ENCODE assay signal across 8 cellular contexts in genomic region chr10:122879339-122880273, GRCh38. TPM values are rescaled to one million over a fixed set of nuclear protein-coding genes. Genes with fewer than 3 reads are reported as not detected.
DNase-seq lines count a peak whose midpoint lies in the region; ATAC-seq, FAIRE-seq and TF ChIP-seq lines count a peak whose summit lies in the region.

TSS of gene FAM24B (minus strand) at chr10:122879581. CDS start at chr10:122850515, 29,066 bp downstream.

- peak; percentile 79; the same call in 1 of the 2 replicates for TF ChIP-seq POLR2A in GM12892 (IDR thresholded peaks at IDR 0.05; ENCODE audit: low read depth, low read length)
- TF ChIP-seq POLR2A in GM12878 (IDR thresholded peaks at IDR 0.05; ENCODE audit: low read depth, low read length), result peak; percentile 75

- TF ChIP-seq EP300 in GM12878 (IDR thresholded peaks at IDR 0.05; ENCODE audit: borderline replicate concordance in 1 of 2, control insufficient read depth in 1 of 2, low read depth in 2 of 2, low read length in 2 of 2), result no peak

- H3K4me1 ChIP-seq in GM12878 (ENCODE audit: control insufficient read depth, insufficient read depth, low read length) (no peaks in the 10 kb centered on the region; the same call in 1 of the 2 replicates), HAP-1 (peaks cover 3% of the 10 kb centered on the region; the same call in 1 of the 2 replicates)

- H3K27me3 ChIP-seq in GM12878 (replicated peaks in 1 of 2; ENCODE audit: control insufficient read depth in 2 of 2, insufficient read depth in 2 of 2, low read length in 1 of 2), result no peaks in the 10 kb centered on the region
- peaks cover 7% of the 10 kb centered on the region; the same call in 1 of the 2 replicates for H3K27me3 ChIP-seq in HAP-1 (ENCODE audit: low read depth)

- peak within 1 kb of the TSS; percentile 59 for H3K27ac ChIP-seq in GM12878 (ENCODE audit: control insufficient read depth, insufficient read depth)
- peak within 1 kb of the TSS in 16 of 21 experiments; percentile 9 to 72 (median 60) for H3K27ac ChIP-seq in skin epidermis

- no peaks in the 10 kb centered on the region; the same call in 2 of the 3 replicates for H3K9me3 ChIP-seq in GM12878 (replicated peaks; ENCODE audit: control insufficient read depth, insufficient read depth, low read length)
- no peaks in the 10 kb centered on the region for H3K9me3 ChIP-seq in HAP-1

- TF ChIP-seq CTCF in GM12878 (IDR thresholded peaks at IDR 0.05 in 2 of 3, conservative IDR thresholded peaks at IDR 0.05 in 1 of 3; ENCODE audit: control insufficient read depth in 2 of 3, extremely low read depth in 1 of 3, insufficient read depth in 1 of 3, low read depth in 3 of 3, low read length in 3 of 3), result no peak

- WGBS in GM12878 (ENCODE audit: insufficient coverage, insufficient replicate concordance, low lambda C conversion rate, missing lambda C conversion rate), result under 1% methylated on average over 80 of the region's 95 CpGs

- BruUV-seq in GM12878 (replicated peaks; lab: Mats Ljungman, UMichigan), result no TSS peak

- peak within 1 kb of the TSS; percentile 71 for H3K9ac ChIP-seq in GM12878 (ENCODE audit: control insufficient read depth, insufficient read depth, low read length)

- no peaks in the 10 kb centered on the region for H3K36me3 ChIP-seq in GM12878 (ENCODE audit: control insufficient read depth in 2 of 2, insufficient read depth in 2 of 2, low read length in 1 of 2)
- no peaks in the 10 kb centered on the region for H3K36me3 ChIP-seq in HAP-1 (replicated peaks)

- RAD21 ChIA-PET in GM12878 (lab: Charles Lee; ENCODE audit: unreplicated experiment), result no interaction called here

- intact Hi-C loops in GM12878 (cut with micrococcal nuclease; ENCODE audit: unreplicated experiment), result loop anchor here (5.0 kb wide), 1 partner anchor 73 kb away; the partner anchor contains the start of gene C10orf88

- in situ Hi-C loops in GM12878 (cut with MboI) (no loop called here), HAP-1 (cut with MboI; ENCODE audit: low sequenced_read_pairs) (no loop called here)

- TF ChIP-seq RAD21 in GM12878 (IDR thresholded peaks at IDR 0.05; ENCODE audit: insufficient read depth, low read depth, low read length), result no peak

- peak within 1 kb of the TSS; percentile 99 for H2AFZ ChIP-seq in GM12878 (ENCODE audit: control insufficient read depth, low read depth, low read length)

- H4K20me1 ChIP-seq in GM12878 (ENCODE audit: control insufficient read depth, insufficient read depth), result no peaks in the 10 kb centered on the region

- SMC1A ChIA-PET in GM12878 (lab: Charles Lee; ENCODE audit: uncharacterized antibody, unreplicated experiment), result no interaction called here

- H3K79me2 ChIP-seq in GM12878 (ENCODE audit: control insufficient read depth, insufficient read depth, low read length), result peaks cover 28% of the 10 kb centered on the region

- ATAC-seq in HG02840 (IDR thresholded peaks at IDR 0.05; ENCODE audit: low FRiP score, unreplicated experiment) (peak; percentile 69), GM12878 (peak; percentile 89)

- DNase-seq in GM12892 (ENCODE audit: insufficient read length) (peak; percentile 68), NCI-H146 treated with DMSO at 0.1 percent for 48 hours (lab: John Stamatoyannopoulos, UW; ENCODE audit: unreplicated experiment) (peak; percentile 95), T-helper 22 cell (ENCODE audit: low read depth) (peak; percentile 91), GM12878 (ENCODE audit: low read depth, low spot score) (peak; percentile 92), iPS DF 4.7 (ENCODE audit: extremely low read depth, low spot score) (peak; percentile 82), HAP-1 (ENCODE audit: low spot score in 2 of 2) (no peak)

- H3K4me2 ChIP-seq in GM12878 (ENCODE audit: control insufficient read depth, insufficient read depth), result peak within 1 kb of the TSS; percentile 51

- POLR2A ChIA-PET in GM12878 (lab: Charles Lee), result no interaction called here

- FAIRE-seq in GM12892 (lab: Jason Lieb, UNC) (peak; percentile 96), GM12878 (lab: Jason Lieb, UNC) (peak; percentile 82)

- CTCF ChIA-PET in GM12878 (lab: Yijun Ruan, JAX), result interaction anchor here (0.6 kb wide), 1 partner anchor 119 kb away, joined by 3 read pairs; no protein-coding TSS in a partner anchor

- H3K4me3 ChIP-seq in GM12878 (peak within 1 kb of the TSS; percentile 82), skin epidermis (peak within 1 kb of the TSS; percentile 37 to 76 (median 58)), HAP-1 (no peak within 1 kb of the TSS)

TF ChIP-seq in GM12878, 131 proteins besides CTCF, POLR2A, EP300 and RAD21 (continues in another document):
- peak; percentile 64; the same call in 1 of the 2 replicates for TF ChIP-seq POLR2AphosphoS5 (IDR thresholded peaks at IDR 0.05; ENCODE audit: low read length)
- no peak for TF ChIP-seq CEBPB (IDR thresholded peaks at IDR 0.05; ENCODE audit: borderline replicate concordance in 1 of 2, low read depth in 2 of 2, low read length in 2 of 2)
- TF ChIP-seq DPF2 (IDR thresholded peaks at IDR 0.05), result no peak
- TF ChIP-seq, protein P1, sequence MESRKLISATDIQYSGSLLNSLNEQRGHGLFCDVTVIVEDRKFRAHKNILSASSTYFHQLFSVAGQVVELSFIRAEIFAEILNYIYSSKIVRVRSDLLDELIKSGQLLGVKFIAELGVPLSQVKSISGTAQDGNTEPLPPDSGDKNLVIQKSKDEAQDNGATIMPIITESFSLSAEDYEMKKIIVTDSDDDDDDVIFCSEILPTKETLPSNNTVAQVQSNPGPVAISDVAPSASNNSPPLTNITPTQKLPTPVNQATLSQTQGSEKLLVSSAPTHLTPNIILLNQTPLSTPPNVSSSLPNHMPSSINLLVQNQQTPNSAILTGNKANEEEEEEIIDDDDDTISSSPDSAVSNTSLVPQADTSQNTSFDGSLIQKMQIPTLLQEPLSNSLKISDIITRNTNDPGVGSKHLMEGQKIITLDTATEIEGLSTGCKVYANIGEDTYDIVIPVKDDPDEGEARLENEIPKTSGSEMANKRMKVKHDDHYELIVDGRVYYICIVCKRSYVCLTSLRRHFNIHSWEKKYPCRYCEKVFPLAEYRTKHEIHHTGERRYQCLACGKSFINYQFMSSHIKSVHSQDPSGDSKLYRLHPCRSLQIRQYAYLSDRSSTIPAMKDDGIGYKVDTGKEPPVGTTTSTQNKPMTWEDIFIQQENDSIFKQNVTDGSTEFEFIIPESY (IDR thresholded peaks at IDR 0.05), result no peak
- no peak for TF ChIP-seq SPI1 (IDR thresholded peaks at IDR 0.05; ENCODE audit: borderline replicate concordance, insufficient read depth, low read depth, low read length)
- TF ChIP-seq SMC3 (IDR thresholded peaks at IDR 0.05; ENCODE audit: borderline replicate concordance, low read length), result no peak
- TF ChIP-seq ZNF622 (IDR thresholded peaks at IDR 0.05), result no peak
- no peak for TF ChIP-seq CEBPZ (IDR thresholded peaks at IDR 0.05; ENCODE audit: low read depth, low read length)

RNA-seq across cellular contexts. Expression of gene FAM24B, which starts in this region (rescaled TPM):
- polyA plus RNA-seq in GM12892 (2012; ENCODE audit: missing spikeins), result 8.2 TPM
- total RNA-seq in GM12878 (2013; cell fraction: nucleolus; rRNA removed), result 18.6 and 20.7 TPM in 2 replicates
- total RNA-seq in GM12878 (2014; rRNA removed), result 7.2 and 8.6 TPM in 2 replicates
- total RNA-seq in GM12878 (2014; rRNA removed; fragmentation: Illumina TruSeq; extraction: Trizol), result 6.1 and 6.2 TPM in 2 replicates
- 4.6 and 6.8 TPM in 2 replicates for total RNA-seq in GM12878 (2021)
- 13.3 TPM for polyA plus RNA-seq in GM12878 (2011; ENCODE audit: low read depth)
- 7.9 and 8.5 TPM in 2 replicates for polyA plus RNA-seq in GM12878 (2011; rRNA removed)
- polyA plus RNA-seq in GM12878 (2011; cell fraction: cytosol; rRNA removed), result 5.0 and 7.7 TPM in 2 replicates
- polyA plus RNA-seq in GM12878 (2011; cell fraction: nucleus; rRNA removed), result 14.0 and 15.8 TPM in 2 replicates
- 9.2 and 9.5 TPM in 2 replicates for polyA plus RNA-seq in GM12878 (2012)
- polyA plus RNA-seq in GM12878 (2014; fragmentation: Illumina TruSeq; extraction: Trizol), result 4.3 and 7.3 TPM in 2 replicates
- 10 to 100 TPM; 13.3 to 15.3 TPM for polyA plus RNA-seq in GM12878 (2014; fragmentation: Nextera tagmentation; extraction: Ambion mirVana)
- 11.6 and 12.3 TPM in 2 replicates for polyA plus RNA-seq in GM12878 (2014; rRNA removed)
- polyA plus RNA-seq in GM12878 (2016; fragmentation: Nextera tagmentation; extraction: Ambion mirVana), result 1 to 10 TPM; 4.8 to 6.6 TPM
- 1.2 and 3.7 TPM in 2 replicates for polyA minus RNA-seq in GM12878 (2011; rRNA and poly(A)+ RNA removed)
- polyA minus RNA-seq in GM12878 (2011; cell fraction: cytosol; rRNA and poly(A)+ RNA removed), result 5.4 TPM in 1 of 2 replicates, not detected in the other
- polyA minus RNA-seq in GM12878 (2011; cell fraction: nucleus; rRNA and poly(A)+ RNA removed), result 3.9 and 6.9 TPM in 2 replicates

Comparison
In these comparisons a context has a peak if more than half of its experiments do, and no peak if none do; other contexts are left out.
1. DNase-seq: peak in GM12892 (single experiment), NCI-H146 treated with DMSO at 0.1 percent for 48 hours (single experiment), T-helper 22 cell (single experiment), GM12878 (single experiment) and iPS DF 4.7 (single experiment); none in HAP-1 (0 of 2).